ENCODE assay signal across 18 cellular contexts in genomic region chr19:7427944-7428343, GRCh38.
DNase-seq lines count a peak whose midpoint lies in the region; TF ChIP-seq lines count a peak whose summit lies in the region.
"Had no signal": no experiment of that assay in that cellular context is flagged by ENCODE, and none has a peak within 500 bp of the region (broad histone marks: within the 10 kb centered on the region; RNA-seq: fewer than 3 reads in every experiment).

No MANE protein-coding gene starts in this region.

- H3K9me3 ChIP-seq in adipocyte (ENCODE audit: control insufficient read depth, low read length) (no peaks in the 10 kb centered on the region), MM.1S (replicated peaks; ENCODE audit: insufficient read depth, low read length) (no peaks in the 10 kb centered on the region)
- H3K9me3 ChIP-seq: Caco-2, heart right ventricle, left ventricle myocardium inferior, sigmoid colon, stomach had no signal

- H3K4me1 Mint-ChIP-seq in mesothelial cell of epicardium, result peaks cover 8% of the 10 kb centered on the region
- H3K4me1 Mint-ChIP-seq: activated naive CD4-positive, alpha-beta T cell treated with anti-CD3 and anti-CD28 coated beads, Interleukin-2, amount 10 ng/mL, durations not matched to agents 7 days and 5 days had no signal

- no peaks in the 10 kb centered on the region for H3F3A ChIP-seq in MM.1S (ENCODE audit: insufficient read depth, low read length)

- no peaks in the 10 kb centered on the region for H3K27me3 Mint-ChIP-seq in mesothelial cell of epicardium (ENCODE audit: low read depth)
- H3K27me3 Mint-ChIP-seq: activated naive CD4-positive, alpha-beta T cell treated with anti-CD3 and anti-CD28 coated beads, Interleukin-2, amount 10 ng/mL, durations not matched to agents 7 days and 5 days had no signal

- H3K27ac Mint-ChIP-seq in mesothelial cell of epicardium, result peak overlapping the region; percentile 21
- H3K27ac Mint-ChIP-seq: activated naive CD4-positive, alpha-beta T cell treated with anti-CD3 and anti-CD28 coated beads, Interleukin-2, amount 10 ng/mL, durations not matched to agents 7 days and 5 days had no signal

- H3K4me3 ChIP-seq in GM12865 (ENCODE audit: low read depth, low read length) (no peak overlapping the region), adipocyte (ENCODE audit: low read length) (no peak overlapping the region), H7 (ENCODE audit: insufficient read depth, low read depth, low read length) (no peak overlapping the region), MM.1S (ENCODE audit: low read length) (no peak overlapping the region)
- H3K4me3 ChIP-seq: heart right ventricle, left ventricle myocardium inferior, sigmoid colon, stomach had no signal

- H3K27ac ChIP-seq in C4-2B (peak overlapping the region; percentile 76), MM.1S (ENCODE audit: low read length) (no peak overlapping the region)
- H3K27ac ChIP-seq: heart right ventricle, left ventricle myocardium inferior, sigmoid colon had no signal

- H3K9me2 ChIP-seq in MM.1S (replicated peaks; ENCODE audit: insufficient read depth, low read length), result no peaks in the 10 kb centered on the region

- H3K9me3 Mint-ChIP-seq in mesothelial cell of epicardium, result no peaks in the 10 kb centered on the region
- H3K9me3 Mint-ChIP-seq: activated naive CD4-positive, alpha-beta T cell treated with anti-CD3 and anti-CD28 coated beads, Interleukin-2, amount 10 ng/mL, durations not matched to agents 7 days and 5 days had no signal

- no peak for TF ChIP-seq CTCF in C4-2B (conservative IDR thresholded peaks at IDR 0.05)
- TF ChIP-seq CTCF in GM12865 (IDR thresholded peaks at IDR 0.05; ENCODE audit: insufficient read depth, low read depth, low read length, missing control alignments), result no peak
- no peak for TF ChIP-seq CTCF in mesothelial cell of epicardium (IDR thresholded peaks at IDR 0.05; ENCODE audit: unreplicated experiment)
- TF ChIP-seq CTCF in MM.1S (IDR thresholded peaks at IDR 0.05; ENCODE audit: low read length), result no peak

- no peaks in the 10 kb centered on the region for H4K20me1 ChIP-seq in MM.1S (ENCODE audit: insufficient read depth, low read length)

- no peak overlapping the region for H3K4me2 ChIP-seq in MM.1S (ENCODE audit: low read depth, low read length)

- DNase-seq in GM12865 (ENCODE audit: low read depth) (peak; percentile 64), adipocyte (ENCODE audit: low read depth) (peak; percentile 2), mesothelial cell of epicardium (ENCODE audit: low spot score in 2 of 2, unreplicated experiment in 2 of 2) (no peak), H7 (no peak), kidney glomerular epithelial cell (lab: John Stamatoyannopoulos, UW) (no peak), MM.1S (no peak)
- no peak for DNase-seq in activated effector memory CD4-positive, alpha-beta T cell treated with anti-CD3 and anti-CD28 coated beads, Interleukin-2, amount 50 U/mL, for 16 hours
- DNase-seq: activated naive CD4-positive, alpha-beta T cell treated with anti-CD3 and anti-CD28 coated beads, Interleukin-2, amount 10 ng/mL, durations not matched to agents 7 days and 5 days; Caco-2; central memory CD4-positive, alpha-beta T cell; GF-D8; heart right ventricle; KBM-7; left ventricle myocardium inferior; PC-3; sigmoid colon; stomach had no signal

- H3K9ac ChIP-seq in adipocyte (ENCODE audit: low read length) (no peak overlapping the region), MM.1S (ENCODE audit: low read length) (no peak overlapping the region)

- H3K36me3 ChIP-seq in adipocyte (ENCODE audit: control insufficient read depth, insufficient read depth, low read length, severe bottlenecking), result no peaks in the 10 kb centered on the region
- no peaks in the 10 kb centered on the region for H3K36me3 ChIP-seq in H7 (replicated peaks; ENCODE audit: control insufficient read depth, insufficient read depth, low read length)
- H3K36me3 ChIP-seq in MM.1S (replicated peaks; ENCODE audit: insufficient read depth, low read length), result no peaks in the 10 kb centered on the region; the same call in 1 of the 2 replicates
- H3K36me3 ChIP-seq: left ventricle myocardium inferior had no signal

- H3K79me2 ChIP-seq in MM.1S (ENCODE audit: low read length), result 0 out of 2 replicates have a peak, but pooled peaks cover 5% of the 10 kb centered on the region

- no peak overlapping the region for H3K4me3 Mint-ChIP-seq in mesothelial cell of epicardium
- H3K4me3 Mint-ChIP-seq: activated naive CD4-positive, alpha-beta T cell treated with anti-CD3 and anti-CD28 coated beads, Interleukin-2, amount 10 ng/mL, durations not matched to agents 7 days and 5 days had no signal

- H3K27me3 ChIP-seq in adipocyte (replicated peaks; ENCODE audit: control insufficient read depth, insufficient read depth, low read length), result no peaks in the 10 kb centered on the region
- H3K27me3 ChIP-seq in H7 (ENCODE audit: control insufficient read depth, insufficient read depth, low read length), result no peaks in the 10 kb centered on the region
- H3K27me3 ChIP-seq in MM.1S (replicated peaks; ENCODE audit: insufficient read depth, low read length), result no peaks in the 10 kb centered on the region
- H3K27me3 ChIP-seq: heart right ventricle, sigmoid colon, stomach had no signal

- no peaks in the 10 kb centered on the region for H3K4me1 ChIP-seq in adipocyte (ENCODE audit: control insufficient read depth, insufficient read depth, low read length)
- no peaks in the 10 kb centered on the region for H3K4me1 ChIP-seq in MM.1S (ENCODE audit: low read length)
- H3K4me1 ChIP-seq: left ventricle myocardium inferior, sigmoid colon had no signal

- peaks cover 6% of the 10 kb centered on the region for H3K36me3 Mint-ChIP-seq in mesothelial cell of epicardium

- no peak overlapping the region for H2AFZ ChIP-seq in MM.1S (ENCODE audit: low read length)

Comparison
In these comparisons a context has a peak if more than half of its experiments do, and no peak if none do; other contexts are left out.
1. DNase-seq: peak in GM12865 (single experiment) and adipocyte (single experiment); none in mesothelial cell of epicardium (0 of 2), H7 (single experiment), activated effector memory CD4-positive, alpha-beta T cell treated with anti-CD3 and anti-CD28 coated beads, Interleukin-2, amount 50 U/mL, for 16 hours (single experiment), kidney glomerular epithelial cell (single experiment) and MM.1S (single experiment).